ENCODE assay signal across 8 cellular contexts in genomic region chr1:55478742-55479141, GRCh38.
DNase-seq lines count a peak whose midpoint lies in the region; ATAC-seq and TF ChIP-seq lines count a peak whose summit lies in the region.

No MANE protein-coding gene starts in this region.

- H3K4me2 ChIP-seq in OCI-LY3 (ENCODE audit: low read length): no peak overlapping the region

- H3K9ac ChIP-seq in OCI-LY3 (ENCODE audit: low read length): no peak overlapping the region

- no peaks in the 10 kb centered on the region for H3K4me1 ChIP-seq in OCI-LY3 (ENCODE audit: low read length)
- no peaks in the 10 kb centered on the region for H3K4me1 ChIP-seq in gastrocnemius medialis

- no peaks in the 10 kb centered on the region for H3K9me3 ChIP-seq in OCI-LY3 (ENCODE audit: insufficient read depth, low read length)
- no peaks in the 10 kb centered on the region for H3K9me3 ChIP-seq in gastrocnemius medialis

- CTCF ChIA-PET in T-cell (lab: Charles Lee): interaction anchor here in 1 of 2 donors (0.6 to 0.8 kb wide), 2 partner anchors 163 to 1106 kb away, joined by 3 read pairs; no protein-coding TSS in a partner anchor

- intact Hi-C loops in gastrocnemius medialis (cut with DNase I; ENCODE audit: low total_unique reads): no loop called here

- POLR2A ChIA-PET in T-cell (lab: Charles Lee): interaction anchor here in 1 of 2 donors (0.7 kb wide), 1 partner anchor 52 kb away, joined by 4 read pairs; no protein-coding TSS in a partner anchor

- H3K4me3 Mint-ChIP-seq in T-cell: no peak overlapping the region

- H3K4me3 ChIP-seq in OCI-LY3 (ENCODE audit: low read length): no peak overlapping the region
- no peak overlapping the region for H3K4me3 ChIP-seq in fibroblast of mammary gland (ENCODE audit: control insufficient read depth, low read depth, low read length)
- H3K4me3 ChIP-seq in gastrocnemius medialis: no peak overlapping the region

- H3K27me3 ChIP-seq in OCI-LY3 (ENCODE audit: low read depth, low read length) (peaks cover 3% of the 10 kb centered on the region; the same call in 1 of the 2 replicates), gastrocnemius medialis (no peaks in the 10 kb centered on the region)

- ATAC-seq in HG03442 (IDR thresholded peaks at IDR 0.05; ENCODE audit: unreplicated experiment) (no peak), gastrocnemius medialis (no peak), T-cell (replicated peaks in 1 of 4) (no peak), HG03378 (IDR thresholded peaks at IDR 0.05; ENCODE audit: unreplicated experiment) (no peak)

- H3K9me3 Mint-ChIP-seq in T-cell: no peaks in the 10 kb centered on the region

- no peaks in the 10 kb centered on the region for H3K4me1 Mint-ChIP-seq in T-cell

- peak; percentile 20 for DNase-seq in ACHN
- peak; percentile 49 for DNase-seq in HCEC 1CT
- peak; percentile 63 for DNase-seq in fibroblast of mammary gland (ENCODE audit: low read depth)
- no peak for DNase-seq in gastrocnemius medialis
- no peak for DNase-seq in T-cell

- no peaks in the 10 kb centered on the region for H3K36me3 Mint-ChIP-seq in T-cell

- TF ChIP-seq POLR2A in gastrocnemius medialis (IDR thresholded peaks at IDR 0.05): no peak

- H3K27ac Mint-ChIP-seq in T-cell: no peak overlapping the region

- no peaks in the 10 kb centered on the region for H3K79me2 ChIP-seq in OCI-LY3 (ENCODE audit: low read length)

- H3K36me3 ChIP-seq in OCI-LY3 (replicated peaks; ENCODE audit: low read depth, low read length) (no peaks in the 10 kb centered on the region), gastrocnemius medialis (no peaks in the 10 kb centered on the region)

- no peaks in the 10 kb centered on the region for H4K20me1 ChIP-seq in OCI-LY3 (ENCODE audit: insufficient read depth, low read length)

- TF ChIP-seq CTCF in OCI-LY3 (IDR thresholded peaks at IDR 0.05; ENCODE audit: low read depth, low read length) (peak; percentile 53), fibroblast of mammary gland (conservative IDR thresholded peaks at IDR 0.05; ENCODE audit: control insufficient read depth, insufficient read depth, low read depth, low read length) (peak; percentile 38), gastrocnemius medialis (IDR thresholded peaks at IDR 0.05 in 4 of 5, conservative IDR thresholded peaks at IDR 0.05 in 1 of 5) (no peak)

- H2AFZ ChIP-seq in OCI-LY3 (ENCODE audit: low read depth, low read length): no peak overlapping the region

- peaks cover 14 to 22% of the 10 kb centered on the region in 2 donors for H3K27me3 Mint-ChIP-seq in T-cell

- in situ Hi-C loops in ACHN (cut with HindIII; ENCODE audit: low pct_ligation_motif_present, low pct_unique_long_range_greater_than_20kb, low sequenced_read_pairs) (no loop called here), gastrocnemius medialis (cut with MboI; ENCODE audit: low sequenced_read_pairs in 4 of 4) (no loop called here)

- H3K27ac ChIP-seq in OCI-LY3 (ENCODE audit: low read length) (no peak overlapping the region), gastrocnemius medialis (no peak overlapping the region)

Comparison
In these comparisons a context has a peak if more than half of its experiments do, and no peak if none do; other contexts are left out.
1. DNase-seq: peak in ACHN (single experiment), HCEC 1CT (single experiment) and fibroblast of mammary gland (single experiment); none in gastrocnemius medialis (0 of 2) and T-cell (0 of 34).
2. CTCF ChIP-seq: peak in OCI-LY3 (single experiment) and fibroblast of mammary gland (single experiment); none in gastrocnemius medialis (0 of 5).